Comparison of ENCODE assay signal across 8 cellular contexts in the genomic region with DNA sequence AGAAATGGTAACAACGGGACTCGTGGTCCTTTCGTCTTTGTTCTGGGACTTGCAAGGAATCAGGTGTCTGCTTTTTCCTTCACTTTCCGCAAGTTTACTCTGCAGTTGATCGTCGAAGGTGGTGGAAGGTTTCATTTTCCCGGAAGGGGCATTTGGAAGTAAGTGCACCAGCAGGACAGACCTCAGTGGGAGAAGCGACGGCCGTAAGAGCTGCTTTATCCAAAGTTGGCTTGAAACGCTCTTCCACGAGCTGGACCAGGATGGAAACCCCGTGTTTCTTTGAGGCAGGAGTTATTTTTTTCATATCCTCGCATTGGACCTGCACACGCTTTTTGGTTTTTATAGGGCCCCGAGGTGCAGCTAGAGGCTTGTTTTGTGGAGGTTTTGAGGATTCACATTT. TPM values are rescaled to one million over a fixed set of nuclear protein-coding genes. Genes with fewer than 3 reads are reported as not detected.
DNase-seq lines count a peak whose midpoint lies in the region; ATAC-seq and TF ChIP-seq lines count a peak whose summit lies in the region.

No MANE protein-coding gene starts in this region.

- TF ChIP-seq CTCF in heart left ventricle (IDR thresholded peaks at IDR 0.05) (no peak), MCF 10A (IDR thresholded peaks at IDR 0.05; ENCODE audit: unreplicated experiment) (no peak), vagina (IDR thresholded peaks at IDR 0.05) (no peak), GM20000 (IDR thresholded peaks at IDR 0.05; ENCODE audit: extremely low read depth, missing control alignments) (no peak)

- peaks cover 23% of the 10 kb centered on the region for H3K79me1 ChIP-seq in mesendoderm (ENCODE audit: low read length)

- POLR2A ChIA-PET in MCF 10A (lab: Yijun Ruan, JAX) = interaction anchor here (0.6 to 6.6 kb wide), 6 partner anchors 72 to 595 kb away, joined by 3 to 60 read pairs (median 4); a partner anchor contains a TSS

- no peak overlapping the region for H3K23ac ChIP-seq in mesendoderm (ENCODE audit: low read length)

- H3K9me3 ChIP-seq in heart left ventricle (no peaks in the 10 kb centered on the region), vagina (no peaks in the 10 kb centered on the region)

- no peaks in the 10 kb centered on the region for H3K27me3 Mint-ChIP-seq in MCF 10A (ENCODE audit: insufficient read depth, unreplicated experiment)

- no peak overlapping the region for H2BK15ac ChIP-seq in mesendoderm (replicated peaks; ENCODE audit: low read depth)

- peak overlapping the region; percentile 91 for H3K4me3 Mint-ChIP-seq in MCF 10A (ENCODE audit: unreplicated experiment)

- DNase-seq in heart left ventricle (no peak), cardiac septum (ENCODE audit: low spot score) (no peak), MCF 10A (ENCODE audit: unreplicated experiment) (peak; percentile 45), mesendoderm (no peak), vagina (ENCODE audit: extremely low spot score in 2 of 2) (no peak), DMS79 (lab: John Stamatoyannopoulos, UW) (no peak), NCI-H2029 (lab: John Stamatoyannopoulos, UW) (no peak), GM20000 (ENCODE audit: low spot score) (no peak)

- H3K27me3 ChIP-seq in heart left ventricle (no peaks in the 10 kb centered on the region), mesendoderm (ENCODE audit: insufficient read depth, low read length, poor library complexity) (no peaks in the 10 kb centered on the region), vagina (no peaks in the 10 kb centered on the region)

- peaks cover 11% of the 10 kb centered on the region for H3K79me2 ChIP-seq in mesendoderm (ENCODE audit: control insufficient read depth, insufficient read depth, low read length)

- H3K9me3 Mint-ChIP-seq in MCF 10A (ENCODE audit: unreplicated experiment) = no peaks in the 10 kb centered on the region

- H3K18ac ChIP-seq in mesendoderm (ENCODE audit: low read length) = no peak overlapping the region

- H3K36me3 ChIP-seq in heart left ventricle (peaks cover 0 to 15% (median 0%) of the 10 kb centered on the region in 9 donors), mesendoderm (ENCODE audit: control insufficient read depth, insufficient read depth, low read length) (no peaks in the 10 kb centered on the region), vagina (no peaks in the 10 kb centered on the region)

- ATAC-seq in heart left ventricle = no peak

- H3K4me1 ChIP-seq in heart left ventricle (peaks cover 33 to 65% (median 53%) of the 10 kb centered on the region in 12 donors), mesendoderm (ENCODE audit: control insufficient read depth, low read depth, low read length) (peaks cover 4% of the 10 kb centered on the region), vagina (peaks cover 65% of the 10 kb centered on the region)

- no peak overlapping the region for H2AK5ac ChIP-seq in mesendoderm (ENCODE audit: low read length)

- H3K4ac ChIP-seq in mesendoderm (ENCODE audit: low read depth, low read length) = no peak overlapping the region

- peak overlapping the region; percentile 45 for H3K4me2 ChIP-seq in mesendoderm (ENCODE audit: low read length)

- intact Hi-C loops in heart left ventricle (cut with DNase I) = loop anchor here in 6 of 10 donors (2.0 to 10.0 kb wide), 5 partner anchors 32 to 1132 kb away; no protein-coding TSS in a partner anchor
- intact Hi-C loops in cardiac septum (cut with DNase I) = no loop called here
- intact Hi-C loops in MCF 10A (cut with micrococcal nuclease) = loop anchor here (10.0 kb wide), 1 partner anchor 562 kb away; no protein-coding TSS in a partner anchor
- intact Hi-C loops in vagina (cut with DNase I) = no loop called here

- H3K4me3 ChIP-seq in heart left ventricle (peak overlapping the region; percentile 65 to 98 (median 86)), mesendoderm (ENCODE audit: low read length) (peak overlapping the region; percentile 77), vagina (peak overlapping the region; percentile 99)

- 16 to 24% (median 16%) methylated on average over 16 of the region's 16 CpGs for WGBS in heart left ventricle, 4 donors
- no CpG with 5 or more reads among the region's 16 CpGs for WGBS in mesendoderm (ENCODE audit: extremely low coverage, insufficient coverage, low lambda C conversion rate)

- H4K8ac ChIP-seq in mesendoderm (ENCODE audit: low read depth, low read length) = no peak overlapping the region

- peak overlapping the region; percentile 82 for H3K56ac ChIP-seq in mesendoderm (ENCODE audit: low read length)

- CTCF ChIA-PET in MCF 10A (lab: Yijun Ruan, JAX) = interaction anchor here (1.1 to 2.4 kb wide), 3 partner anchors 16 to 119 kb away, joined by 5 to 8 read pairs (median 5); a partner anchor contains a TSS

- peak overlapping the region; percentile 79 to 99 (median 96) for H3K27ac ChIP-seq in heart left ventricle
- H3K27ac ChIP-seq in mesendoderm (ENCODE audit: low read depth, low read length) = no peak overlapping the region
- H3K27ac ChIP-seq in vagina = peak overlapping the region; percentile 99

- TSS peak; percentile 69 for BruUV-seq in MCF 10A (replicated peaks; lab: Mats Ljungman, UMichigan)

- H2BK5ac ChIP-seq in mesendoderm (ENCODE audit: low read length) = no peak overlapping the region

- H4K5ac ChIP-seq in mesendoderm (ENCODE audit: low read length) = no peak overlapping the region

- H3K36me3 Mint-ChIP-seq in MCF 10A (ENCODE audit: insufficient read depth, unreplicated experiment) = peaks cover 30% of the 10 kb centered on the region

- peaks cover 36% of the 10 kb centered on the region for H3K4me1 Mint-ChIP-seq in MCF 10A (ENCODE audit: insufficient read depth, unreplicated experiment)

- TF ChIP-seq POLR2A in heart left ventricle (IDR thresholded peaks at IDR 0.05) (no peak), vagina (IDR thresholded peaks at IDR 0.05) (no peak)

- peak overlapping the region; percentile 87 for H3K27ac Mint-ChIP-seq in MCF 10A (ENCODE audit: low read depth, unreplicated experiment)

- no peak overlapping the region for H2BK120ac ChIP-seq in mesendoderm (ENCODE audit: low read depth, low read length)

- H3K9ac ChIP-seq in mesendoderm (ENCODE audit: low read length) = peak overlapping the region; percentile 89

RNA-seq across cellular contexts. Expression of a gene that starts 1.2 kb away (rescaled TPM):
- 100 to 1,000 TPM in 7 of 9 donors, 10 to 100 TPM in 2; 51.0 to 274 (median 223) TPM for total RNA-seq in heart left ventricle
- polyA plus RNA-seq in heart left ventricle = 100 to 1,000 TPM; 236 to 237 TPM
- 162 TPM for total RNA-seq in cardiac septum
- total RNA-seq in MCF 10A (2022) = 154 and 246 TPM in 2 replicates
- 95.3 TPM for polyA plus RNA-seq in mesendoderm (2013, experiment 1 of 2)
- polyA plus RNA-seq in mesendoderm (2013, experiment 2 of 2) = 94.4 TPM
- 68.5 TPM for total RNA-seq in vagina

RNA-seq across cellular contexts. Expression of a gene that starts 30.7 kb away (rescaled TPM):
- total RNA-seq in heart left ventricle = 10 to 100 TPM; 12.2 to 33.0 (median 22.7) TPM
- polyA plus RNA-seq in heart left ventricle = 10 to 100 TPM; 10.9 to 23.2 TPM
- 16.6 TPM for total RNA-seq in cardiac septum
- 15.4 and 21.1 TPM in 2 replicates for total RNA-seq in MCF 10A (2022)
- polyA plus RNA-seq in mesendoderm (2013, experiment 1 of 2) = 2.5 TPM
- 2.4 TPM for polyA plus RNA-seq in mesendoderm (2013, experiment 2 of 2)
- total RNA-seq in vagina = 19.6 TPM

Comparison
In these comparisons a context has a peak if more than half of its experiments do, and no peak if none do; other contexts are left out.
1. intact Hi-C loops: an anchor here in heart left ventricle (2.0 to 10.0 kb wide) and MCF 10A (10.0 kb wide); none called in cardiac septum and vagina.